In genomic region chr12:128817115-128818015, GRCh38 we compare ENCODE assay signal across 8 cellular contexts. TPM values are rescaled to one million over a fixed set of nuclear protein-coding genes. Genes with fewer than 3 reads are reported as not detected.
DNase-seq lines count a peak whose midpoint lies in the region; ATAC-seq and TF ChIP-seq lines count a peak whose summit lies in the region.

No MANE protein-coding gene starts in this region.

- H3K36me3 Mint-ChIP-seq in GM23338 (ENCODE audit: low read depth): peaks cover 46% of the 10 kb centered on the region

- peaks cover 86% of the 10 kb centered on the region for H3K9me3 Mint-ChIP-seq in GM23338

- H3K4me3 ChIP-seq in LNCaP clone FGC (ENCODE audit: low read depth, low read length): no peak overlapping the region
- H3K4me3 ChIP-seq in breast epithelium: no peak overlapping the region
- H3K4me3 ChIP-seq in lower lobe of right lung: no peak overlapping the region
- no peak overlapping the region for H3K4me3 ChIP-seq in GM23338

- no peak for TF ChIP-seq POLR2A in breast epithelium (IDR thresholded peaks at IDR 0.05)

- intact Hi-C loops in breast epithelium (cut with DNase I; ENCODE audit: low total_unique reads) (no loop called here), lower lobe of right lung (cut with DNase I) (no loop called here)

- peaks cover 25% of the 10 kb centered on the region for H4K20me1 ChIP-seq in GM23338 (replicated peaks; ENCODE audit: insufficient read depth)

- H3K4me3 Mint-ChIP-seq in GM23338: no peak overlapping the region

- peak; percentile 61 for DNase-seq in GM10266 (ENCODE audit: extremely low spot score)
- peak; percentile 30 for DNase-seq in LNCaP clone FGC (ENCODE audit: low read depth)
- DNase-seq in breast epithelium (ENCODE audit: low spot score in 2 of 2): peak in 1 of 2 donors; percentile 53
- DNase-seq in lower lobe of right lung: peak; percentile 63
- DNase-seq in DMS53 (lab: John Stamatoyannopoulos, UW): no peak
- DNase-seq in GM23338 (ENCODE audit: low spot score): no peak
- no peak for DNase-seq in SKM-1 (lab: John Stamatoyannopoulos, UW; ENCODE audit: unreplicated experiment)

- no peaks in the 10 kb centered on the region for H3K36me3 ChIP-seq in breast epithelium
- H3K36me3 ChIP-seq in lower lobe of right lung: peaks cover 21% of the 10 kb centered on the region
- no peaks in the 10 kb centered on the region for H3K36me3 ChIP-seq in GM23338 (ENCODE audit: insufficient read depth)

- peaks cover 30% of the 10 kb centered on the region for H3K4me1 Mint-ChIP-seq in GM23338

- no peaks in the 10 kb centered on the region for H3F3A ChIP-seq in GM23338 (replicated peaks; ENCODE audit: low read depth)

- H3K27me3 ChIP-seq in breast epithelium (no peaks in the 10 kb centered on the region), lower lobe of right lung (ENCODE audit: low read depth) (no peaks in the 10 kb centered on the region), GM23338 (ENCODE audit: insufficient read depth) (no peaks in the 10 kb centered on the region)

- H3K27ac Mint-ChIP-seq in GM23338: no peak overlapping the region

- H3K27ac ChIP-seq in breast epithelium (peak overlapping the region; percentile 73 to 76), lower lobe of right lung (peak overlapping the region; percentile 32), GM23338 (ENCODE audit: low read depth) (no peak overlapping the region)

- no peaks in the 10 kb centered on the region for H3K9me2 ChIP-seq in GM23338 (ENCODE audit: insufficient read depth)

- no peak overlapping the region for H3K4me2 ChIP-seq in GM23338

- H3K9me3 ChIP-seq in breast epithelium: no peaks in the 10 kb centered on the region
- H3K9me3 ChIP-seq in lower lobe of right lung: no peaks in the 10 kb centered on the region

- H3K79me2 ChIP-seq in GM23338 (replicated peaks; ENCODE audit: insufficient read depth): peaks cover 97% of the 10 kb centered on the region

- ATAC-seq in GM21528 (IDR thresholded peaks at IDR 0.05; ENCODE audit: low FRiP score, unreplicated experiment) (peak; percentile 45), lower lobe of right lung (peak; percentile 58 to 60), GM23338 (no peak; the same call in 2 of the 3 replicates)

- H3K27me3 Mint-ChIP-seq in GM23338 (ENCODE audit: insufficient read depth, low read depth, poor library complexity): peaks cover 1% of the 10 kb centered on the region

- peaks cover 0 to 6% of the 10 kb centered on the region in 2 donors for H3K4me1 ChIP-seq in breast epithelium
- peaks cover 49% of the 10 kb centered on the region for H3K4me1 ChIP-seq in lower lobe of right lung
- H3K4me1 ChIP-seq in GM23338 (ENCODE audit: insufficient read depth): peaks cover 5% of the 10 kb centered on the region; the same call in 1 of the 2 replicates

- H2AFZ ChIP-seq in GM23338: no peak overlapping the region

- TF ChIP-seq CTCF in GM10266 (IDR thresholded peaks at IDR 0.05; ENCODE audit: control insufficient read depth, insufficient read depth, low read depth, missing control alignments): no peak
- no peak for TF ChIP-seq CTCF in LNCaP clone FGC (IDR thresholded peaks at IDR 0.05; ENCODE audit: control insufficient read depth, extremely low read depth, insufficient read depth)
- TF ChIP-seq CTCF in breast epithelium (IDR thresholded peaks at IDR 0.05): no peak
- TF ChIP-seq CTCF in lower lobe of right lung (IDR thresholded peaks at IDR 0.05): no peak
- TF ChIP-seq CTCF in GM23338 (conservative IDR thresholded peaks at IDR 0.05; ENCODE audit: low read depth in 2 of 2): no peak

TF ChIP-seq in GM23338, 12 proteins besides CTCF, POLR2A, EP300 and RAD21 (continues in another document):
- TF ChIP-seq CREB1 (CRISPR knock-in tag; IDR thresholded peaks at IDR 0.05; ENCODE audit: low read depth) (no peak), NANOG (IDR thresholded peaks at IDR 0.05; ENCODE audit: borderline replicate concordance) (no peak), ZNF114 (CRISPR knock-in tag; IDR thresholded peaks at IDR 0.05) (no peak), POLR2AphosphoS5 (IDR thresholded peaks at IDR 0.05; ENCODE audit: low read depth) (no peak), STAT1 (IDR thresholded peaks at IDR 0.05; ENCODE audit: unreplicated experiment) (no peak), REST (IDR thresholded peaks at IDR 0.05; ENCODE audit: unreplicated experiment) (no peak), ZNF331 (CRISPR knock-in tag; IDR thresholded peaks at IDR 0.05; ENCODE audit: low read depth) (no peak), EZH2phosphoT487 (IDR thresholded peaks at IDR 0.05; ENCODE audit: unreplicated experiment) (no peak), JUNB (IDR thresholded peaks at IDR 0.05; ENCODE audit: unreplicated experiment) (no peak), ETS1 (IDR thresholded peaks at IDR 0.05) (no peak), EZH2 (IDR thresholded peaks at IDR 0.05; ENCODE audit: low read depth, unreplicated experiment) (no peak)

RNA-seq across cellular contexts. Expression of gene SLC15A4, which starts 6.4 kb away (rescaled TPM):
- total RNA-seq in breast epithelium (10 to 100 TPM; 38.6 to 64.7 (median 41.0) TPM), lower lobe of right lung (30.0 TPM)
- total RNA-seq in GM23338 (2014; rRNA removed; shearing (Covaris generic)): 27.1 and 30.3 TPM in 2 replicates
- 6.7 and 7.7 TPM in 2 replicates for polyA plus RNA-seq in GM23338 (2016; fragmentation: Nextera tagmentation; extraction: Ambion mirVana)

RNA-seq across cellular contexts. Expression of gene GLT1D1, which starts 35.9 kb away (rescaled TPM):
- total RNA-seq in breast epithelium (under 1 TPM; 0.16 to 0.73 (median 0.33) TPM), lower lobe of right lung (5.3 TPM)
- 4.4 and 5.9 TPM in 2 replicates for total RNA-seq in GM23338 (2014; rRNA removed; shearing (Covaris generic))
- 1.4 and 1.9 TPM in 2 replicates for polyA plus RNA-seq in GM23338 (2016; fragmentation: Nextera tagmentation; extraction: Ambion mirVana)

Comparison
In these comparisons a context has a peak if more than half of its experiments do, and no peak if none do; other contexts are left out.
1. DNase-seq: peak in GM10266 (single experiment), LNCaP clone FGC (single experiment) and lower lobe of right lung (single experiment); none in DMS53 (single experiment), GM23338 (single experiment) and SKM-1 (single experiment).